ENCODE assay signal across 28 cellular contexts in genomic region chr14:68518180-68518579, GRCh38.
DNase-seq lines count a peak whose midpoint lies in the region; ATAC-seq and TF ChIP-seq lines count a peak whose summit lies in the region.
"Had no signal": no experiment of that assay in that cellular context is flagged by ENCODE, and none has a peak within 500 bp of the region (broad histone marks: within the 10 kb centered on the region; RNA-seq: fewer than 3 reads in every experiment).

No MANE protein-coding gene starts in this region.

- H3K9me3 ChIP-seq in right cardiac atrium (ENCODE audit: control insufficient read depth, low read length) (no peaks in the 10 kb centered on the region), trophoblast cell (ENCODE audit: insufficient read depth, low read depth, low read length) (no peaks in the 10 kb centered on the region), uterus (no peaks in the 10 kb centered on the region)
- H3K9me3 ChIP-seq: BE2C, Caco-2, sigmoid colon had no signal

- H3K4ac ChIP-seq in trophoblast cell (ENCODE audit: low read depth, low read length) = no peak overlapping the region

- H4K91ac ChIP-seq in trophoblast cell (ENCODE audit: low read depth, low read length) = peak overlapping the region; percentile 15

- H3K27ac ChIP-seq in right cardiac atrium (ENCODE audit: low read length) (peak overlapping the region; percentile 10), trophoblast cell (ENCODE audit: low read depth, low read length) (no peak overlapping the region), uterus (peak overlapping the region; percentile 89 to 92)

- H3K18ac ChIP-seq in trophoblast cell (ENCODE audit: low read length) = peak overlapping the region; percentile 20

- peaks cover 40% of the 10 kb centered on the region for H3K79me1 ChIP-seq in trophoblast cell (ENCODE audit: low read length)

- peak overlapping the region; percentile 51 for H2AK5ac ChIP-seq in trophoblast cell (ENCODE audit: low read length)

- H3K4me1 ChIP-seq in right cardiac atrium (ENCODE audit: control insufficient read depth, insufficient read depth, low read length) (peaks cover 24% of the 10 kb centered on the region), trophoblast cell (ENCODE audit: control insufficient read depth in 1 of 2, insufficient read depth in 2 of 2, low read length in 2 of 2) (peaks cover 30 to 35% of the 10 kb centered on the region in 2 experiments), uterus (peaks cover 21 to 45% of the 10 kb centered on the region in 2 donors)
- H3K4me1 ChIP-seq: BE2C had no signal

- WGBS in right cardiac atrium = 74% methylated on average over 8 of the region's 8 CpGs
- no CpG with 5 or more reads among the region's 8 CpGs for WGBS in trophoblast cell (ENCODE audit: extremely low coverage, insufficient coverage, insufficient read length)

- intact Hi-C loops in Right ventricle myocardium inferior (cut with DNase I) = no loop called here
- intact Hi-C loops in left cardiac atrium (cut with DNase I) = no loop called here
- intact Hi-C loops in right cardiac atrium (cut with DNase I) = loop anchor here in 1 of 4 donors (10.0 kb wide), 1 partner anchor 123 kb away; no protein-coding TSS in a partner anchor
- intact Hi-C loops in uterus (cut with DNase I; ENCODE audit: low total_unique reads) = no loop called here

- H3K27me3 ChIP-seq in right cardiac atrium (ENCODE audit: control insufficient read depth, insufficient read depth) (no peaks in the 10 kb centered on the region), trophoblast cell (ENCODE audit: insufficient read depth, low read length) (no peaks in the 10 kb centered on the region), uterus (no peaks in the 10 kb centered on the region)
- H3K27me3 ChIP-seq: BE2C, sigmoid colon had no signal

- H4K8ac ChIP-seq in trophoblast cell (ENCODE audit: low read depth, low read length) = no peak overlapping the region

- no peaks in the 10 kb centered on the region for H3K36me3 ChIP-seq in trophoblast cell (ENCODE audit: control insufficient read depth in 1 of 2, insufficient read depth in 2 of 2, low read length in 2 of 2)
- no peaks in the 10 kb centered on the region for H3K36me3 ChIP-seq in uterus
- H3K36me3 ChIP-seq: BE2C, sigmoid colon had no signal

- H2BK120ac ChIP-seq in trophoblast cell (ENCODE audit: insufficient read depth, low read length, poor library complexity) = no peak overlapping the region

- no peak overlapping the region for H3K14ac ChIP-seq in trophoblast cell (ENCODE audit: low read length)

- TF ChIP-seq CTCF in uterus (IDR thresholded peaks at IDR 0.05) = no peak

- peak; percentile 45 for ATAC-seq in Right ventricle myocardium inferior
- ATAC-seq in left cardiac atrium = no peak
- peak in 1 of 2 donors; percentile 25 for ATAC-seq in right cardiac atrium
- ATAC-seq in GM18858 (IDR thresholded peaks at IDR 0.05; ENCODE audit: unreplicated experiment) = no peak
- ATAC-seq: activated CD8-positive, alpha-beta T cell treated with anti-CD3 and anti-CD28 coated beads for 36 hours; HCT116; left colon; stimulated activated naive CD8-positive, alpha-beta T cell treated with anti-CD3 and anti-CD28 coated beads, Interleukin-15, Interleukin-2, amounts not matched to agents 100 U/mL and 50 U/mL, for 24 hours had no signal

- no peak for DNase-seq in Right ventricle myocardium inferior (ENCODE audit: missing footprints)
- DNase-seq in left cardiac atrium = no peak
- DNase-seq in right cardiac atrium = no peak
- no peak for DNase-seq in trophoblast cell
- DNase-seq in uterus = peak in 1 of 2 donors; percentile 18
- DNase-seq in Ammon's horn (ENCODE audit: low spot score) = no peak
- no peak for DNase-seq in activated CD4-positive, alpha-beta T cell treated with anti-CD3 and anti-CD28 coated beads, Interleukin-2, amount 50 U/mL, for 48 hours
- DNase-seq: activated CD4-positive, CD25-positive, alpha-beta regulatory T cell; activated CD8-positive, alpha-beta T cell treated with anti-CD3 and anti-CD28 coated beads for 36 hours; activated naive CD4-positive, alpha-beta T cell treated with Interleukin-2 at 50 U/mL for 16 hours; activated T-cell treated with anti-CD3 and anti-CD28 coated beads, Interleukin-2, amount 50 U/mL, for 24 hours; amniotic stem cell; BE2C; Caco-2; cerebellar nuclear complex; effector CD8-positive, alpha-beta T cell; glutamatergic neuron; left colon; NCI-H1105; NCI-H2107; NCI-H524; occipital lobe; sigmoid colon; stimulated activated CD4-positive, alpha-beta T cell treated with anti-CD3 and anti-CD28 coated beads, Interleukin-2, amount 100 ng/mL, for 24 hours; stimulated activated naive CD8-positive, alpha-beta T cell treated with anti-CD3 and anti-CD28 coated beads, Interleukin-15, Interleukin-2, amounts not matched to agents 100 U/mL and 50 U/mL, for 24 hours; T1000 had no signal

- no peak overlapping the region for H2BK5ac ChIP-seq in trophoblast cell (ENCODE audit: low read depth, low read length, poor library complexity)

- H3K23ac ChIP-seq in trophoblast cell (ENCODE audit: low read length) = no peak overlapping the region

- peaks cover 4% of the 10 kb centered on the region for H3K79me2 ChIP-seq in trophoblast cell (ENCODE audit: control insufficient read depth, insufficient read depth, low read length, poor library complexity)

- no peak overlapping the region for H3K9ac ChIP-seq in trophoblast cell (ENCODE audit: low read length)

- H3K4me3 ChIP-seq in right cardiac atrium (ENCODE audit: low read length) (no peak overlapping the region), trophoblast cell (ENCODE audit: low read depth, low read length) (no peak overlapping the region), uterus (no peak overlapping the region)
- H3K4me3 ChIP-seq: sigmoid colon had no signal

- H3K4me2 ChIP-seq in trophoblast cell (ENCODE audit: low read length) = no peak overlapping the region

- TF ChIP-seq POLR2A in uterus (IDR thresholded peaks at IDR 0.05) = no peak

- no peak overlapping the region for H2AFZ ChIP-seq in trophoblast cell (ENCODE audit: insufficient read depth, low read length, poor library complexity)

- no peak overlapping the region for H4K12ac ChIP-seq in trophoblast cell (ENCODE audit: low read depth, low read length)

- H2BK12ac ChIP-seq in trophoblast cell (ENCODE audit: low read length) = peak overlapping the region; percentile 55
